ENCODE assay signal across 22 cellular contexts in genomic region chr5:54720346-54720745, GRCh38.
DNase-seq lines count a peak whose midpoint lies in the region; ATAC-seq, FAIRE-seq and TF ChIP-seq lines count a peak whose summit lies in the region.
"Had no signal": no experiment of that assay in that cellular context is flagged by ENCODE, and none has a peak within 500 bp of the region (broad histone marks: within the 10 kb centered on the region; RNA-seq: fewer than 3 reads in every experiment).

No MANE protein-coding gene starts in this region.

- peaks cover 7% of the 10 kb centered on the region for H3K9me3 Mint-ChIP-seq in activated CD8-positive, alpha-beta memory T cell treated with anti-CD3 and anti-CD28 coated beads, Interleukin-2, amount 10 ng/mL, durations not matched to agents 7 days and 5 days (ENCODE audit: low read depth)
- peaks cover 18% of the 10 kb centered on the region for H3K9me3 Mint-ChIP-seq in dendritic cell treated with granulocyte-macrophage colony-stimulating factor and Interleukin-4, amounts not matched to agents 40 ng/mL and 50 ng/mL, for 4 days
- H3K9me3 Mint-ChIP-seq in stimulated activated effector memory CD8-positive, alpha-beta T cell treated with anti-CD3 and anti-CD28 coated beads, Interleukin-12 subunit alpha, Interleukin-12 subunit beta, amount 100 ng/mL, for 72 hours = peaks cover 6% of the 10 kb centered on the region
- H3K9me3 Mint-ChIP-seq in activated naive CD8-positive, alpha-beta T cell treated with anti-CD3 and anti-CD28 coated beads, Interleukin-2, amount 50 U/mL, for 24 hours = peaks cover 4% of the 10 kb centered on the region

- H3K27ac Mint-ChIP-seq in activated CD8-positive, alpha-beta memory T cell treated with anti-CD3 and anti-CD28 coated beads, Interleukin-2, amount 10 ng/mL, durations not matched to agents 7 days and 5 days = peak overlapping the region; percentile 54
- H3K27ac Mint-ChIP-seq in dendritic cell treated with granulocyte-macrophage colony-stimulating factor and Interleukin-4, amounts not matched to agents 40 ng/mL and 50 ng/mL, for 4 days = peak overlapping the region; percentile 57
- H3K27ac Mint-ChIP-seq in stimulated activated effector memory CD8-positive, alpha-beta T cell treated with anti-CD3 and anti-CD28 coated beads, Interleukin-12 subunit alpha, Interleukin-12 subunit beta, amount 100 ng/mL, for 72 hours = peak overlapping the region; percentile 11
- no peak overlapping the region for H3K27ac Mint-ChIP-seq in activated naive CD8-positive, alpha-beta T cell treated with anti-CD3 and anti-CD28 coated beads, Interleukin-2, amount 50 U/mL, for 24 hours
- H3K27ac Mint-ChIP-seq: mesothelial cell of epicardium, neural progenitor cell had no signal

- no peak overlapping the region for H3K4me3 ChIP-seq in lower lobe of right lung
- H3K4me3 ChIP-seq: A549, BLaER1, neural progenitor cell, stomach, upper lobe of right lung had no signal

- H3K27me3 Mint-ChIP-seq in activated CD8-positive, alpha-beta memory T cell treated with anti-CD3 and anti-CD28 coated beads, Interleukin-2, amount 10 ng/mL, durations not matched to agents 7 days and 5 days = no peaks in the 10 kb centered on the region
- no peaks in the 10 kb centered on the region for H3K27me3 Mint-ChIP-seq in dendritic cell treated with granulocyte-macrophage colony-stimulating factor and Interleukin-4, amounts not matched to agents 40 ng/mL and 50 ng/mL, for 4 days
- H3K27me3 Mint-ChIP-seq in activated naive CD8-positive, alpha-beta T cell treated with anti-CD3 and anti-CD28 coated beads, Interleukin-2, amount 50 U/mL, for 24 hours = no peaks in the 10 kb centered on the region

- H3K4me1 ChIP-seq in lower lobe of right lung = peaks cover 7% of the 10 kb centered on the region
- H3K4me1 ChIP-seq: A549, Caco-2, upper lobe of right lung had no signal

- no peak for TF ChIP-seq CTCF in lower lobe of right lung (IDR thresholded peaks at IDR 0.05)

- peaks cover 39% of the 10 kb centered on the region for H3K4me1 Mint-ChIP-seq in activated CD8-positive, alpha-beta memory T cell treated with anti-CD3 and anti-CD28 coated beads, Interleukin-2, amount 10 ng/mL, durations not matched to agents 7 days and 5 days
- peaks cover 34% of the 10 kb centered on the region for H3K4me1 Mint-ChIP-seq in dendritic cell treated with granulocyte-macrophage colony-stimulating factor and Interleukin-4, amounts not matched to agents 40 ng/mL and 50 ng/mL, for 4 days (ENCODE audit: low read depth)
- H3K4me1 Mint-ChIP-seq in stimulated activated effector memory CD8-positive, alpha-beta T cell treated with anti-CD3 and anti-CD28 coated beads, Interleukin-12 subunit alpha, Interleukin-12 subunit beta, amount 100 ng/mL, for 72 hours = peaks cover 30% of the 10 kb centered on the region
- H3K4me1 Mint-ChIP-seq in activated naive CD8-positive, alpha-beta T cell treated with anti-CD3 and anti-CD28 coated beads, Interleukin-2, amount 50 U/mL, for 24 hours = peaks cover 18% of the 10 kb centered on the region

- H3K4me3 Mint-ChIP-seq in activated CD8-positive, alpha-beta memory T cell treated with anti-CD3 and anti-CD28 coated beads, Interleukin-2, amount 10 ng/mL, durations not matched to agents 7 days and 5 days = no peak overlapping the region
- no peak overlapping the region for H3K4me3 Mint-ChIP-seq in dendritic cell treated with granulocyte-macrophage colony-stimulating factor and Interleukin-4, amounts not matched to agents 40 ng/mL and 50 ng/mL, for 4 days
- no peak overlapping the region for H3K4me3 Mint-ChIP-seq in stimulated activated effector memory CD8-positive, alpha-beta T cell treated with anti-CD3 and anti-CD28 coated beads, Interleukin-12 subunit alpha, Interleukin-12 subunit beta, amount 100 ng/mL, for 72 hours
- H3K4me3 Mint-ChIP-seq in activated naive CD8-positive, alpha-beta T cell treated with anti-CD3 and anti-CD28 coated beads, Interleukin-2, amount 50 U/mL, for 24 hours = no peak overlapping the region
- H3K4me3 Mint-ChIP-seq: mesothelial cell of epicardium, neural progenitor cell had no signal

- H3K36me3 ChIP-seq in lower lobe of right lung = no peaks in the 10 kb centered on the region
- H3K36me3 ChIP-seq: BLaER1, neural progenitor cell, stomach, upper lobe of right lung had no signal

- ATAC-seq in activated CD8-positive, alpha-beta memory T cell treated with anti-CD3 and anti-CD28 coated beads, Interleukin-2, amount 10 ng/mL, durations not matched to agents 7 days and 5 days = no peak
- no peak for ATAC-seq in stimulated activated effector memory CD8-positive, alpha-beta T cell treated with anti-CD3 and anti-CD28 coated beads, Interleukin-12 subunit alpha, Interleukin-12 subunit beta, amount 100 ng/mL, for 72 hours
- ATAC-seq in HG02852 (IDR thresholded peaks at IDR 0.05; ENCODE audit: unreplicated experiment) (no peak), lower lobe of right lung (no peak)
- ATAC-seq in activated naive CD8-positive, alpha-beta T cell treated with anti-CD3 and anti-CD28 coated beads, Interleukin-2, amount 50 U/mL, for 24 hours = no peak
- ATAC-seq: Panc1 had no signal

- no peak overlapping the region for H3K27ac ChIP-seq in lower lobe of right lung
- H3K27ac ChIP-seq: A549, BLaER1, neural progenitor cell, stomach had no signal

- H3K27me3 ChIP-seq in lower lobe of right lung (ENCODE audit: low read depth) = no peaks in the 10 kb centered on the region
- H3K27me3 ChIP-seq: BLaER1, neural progenitor cell, stomach, upper lobe of right lung had no signal

- DNase-seq in activated CD8-positive, alpha-beta memory T cell treated with anti-CD3 and anti-CD28 coated beads, Interleukin-2, amount 10 ng/mL, durations not matched to agents 7 days and 5 days = no peak
- no peak for DNase-seq in activated CD8-positive, alpha-beta memory T cell treated with anti-CD3 and anti-CD28 coated beads, Interleukin-2, amount 50 U/mL, for 48 hours
- DNase-seq in RCC 7860 (ENCODE audit: low spot score) (peak; percentile 25), lower lobe of right lung (no peak)
- DNase-seq in stimulated activated effector memory CD8-positive, alpha-beta T cell treated with anti-CD3 and anti-CD28 coated beads, Interleukin-12 subunit alpha, Interleukin-12 subunit beta, amount 100 ng/mL, for 72 hours (ENCODE audit: low spot score in 2 of 2) = peak in 1 of 2 donors; percentile 44
- DNase-seq in activated naive CD8-positive, alpha-beta T cell treated with anti-CD3 and anti-CD28 coated beads, Interleukin-2, amount 50 U/mL, for 24 hours = no peak
- DNase-seq: activated gamma-delta T cell, Caco-2, H7, NCI-H1930, SK-N-SH, small intestine, upper lobe of right lung had no signal

- no peak for FAIRE-seq in RCC 7860 (lab: Jason Lieb, UNC)
- FAIRE-seq: A549, frontal cortex, small intestine had no signal

- H3K9me3 ChIP-seq in lower lobe of right lung = no peaks in the 10 kb centered on the region
- H3K9me3 ChIP-seq: stomach, upper lobe of right lung had no signal

- peaks cover 28% of the 10 kb centered on the region for H3K36me3 Mint-ChIP-seq in activated CD8-positive, alpha-beta memory T cell treated with anti-CD3 and anti-CD28 coated beads, Interleukin-2, amount 10 ng/mL, durations not matched to agents 7 days and 5 days
- H3K36me3 Mint-ChIP-seq in dendritic cell treated with granulocyte-macrophage colony-stimulating factor and Interleukin-4, amounts not matched to agents 40 ng/mL and 50 ng/mL, for 4 days (ENCODE audit: low read depth) = no peaks in the 10 kb centered on the region
- H3K36me3 Mint-ChIP-seq in stimulated activated effector memory CD8-positive, alpha-beta T cell treated with anti-CD3 and anti-CD28 coated beads, Interleukin-12 subunit alpha, Interleukin-12 subunit beta, amount 100 ng/mL, for 72 hours = no peaks in the 10 kb centered on the region
- H3K36me3 Mint-ChIP-seq in activated naive CD8-positive, alpha-beta T cell treated with anti-CD3 and anti-CD28 coated beads, Interleukin-2, amount 50 U/mL, for 24 hours (ENCODE audit: low read depth) = no peaks in the 10 kb centered on the region
- H3K36me3 Mint-ChIP-seq: mesothelial cell of epicardium, neural progenitor cell had no signal

- CTCF ChIA-PET in activated CD8-positive, alpha-beta memory T cell treated with anti-CD3 and anti-CD28 coated beads, Interleukin-2, amount 10 ng/mL, durations not matched to agents 7 days and 5 days (lab: Charles Lee) = interaction anchor here (0.7 to 3.3 kb wide), 5 partner anchors 11 to 203 kb away, joined by 3 to 18 read pairs (median 4); partner anchors contain the start of gene SNX18

- intact Hi-C loops in dendritic cell treated with granulocyte-macrophage colony-stimulating factor and Interleukin-4, amounts not matched to agents 40 ng/mL and 50 ng/mL, for 4 days (cut with micrococcal nuclease) = no loop called here
- intact Hi-C loops in lower lobe of right lung (cut with DNase I) = no loop called here
